In the genomic region with DNA sequence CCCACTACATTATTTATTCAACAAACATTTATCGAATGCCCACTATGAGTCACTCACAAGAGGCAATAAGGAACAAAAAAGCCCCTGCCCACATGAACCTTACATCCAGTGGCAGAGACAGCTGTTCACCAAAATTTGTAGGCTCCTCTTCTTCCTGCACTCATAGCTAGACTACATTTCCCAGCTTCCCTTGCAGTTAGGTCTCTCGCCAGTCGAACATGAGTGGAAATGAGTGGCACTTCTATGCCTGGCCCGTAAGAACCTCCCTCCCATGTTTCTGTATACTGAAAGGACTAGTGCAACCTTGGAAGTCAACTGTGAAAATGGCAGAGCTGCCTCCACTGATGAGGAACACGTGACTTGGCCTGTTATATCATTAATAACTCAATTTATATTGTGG, we compare ENCODE assay signal across 1 cellular context.
TF ChIP-seq lines count a peak whose summit lies in the region.

No MANE protein-coding gene starts in this region.

TF ChIP-seq in GM12878, 131 proteins besides CTCF, POLR2A, EP300 and RAD21:
- TF ChIP-seq SIX5 (IDR thresholded peaks at IDR 0.05; ENCODE audit: low read depth, low read length, severe bottlenecking): peak; percentile 35
- TF ChIP-seq, protein P1, sequence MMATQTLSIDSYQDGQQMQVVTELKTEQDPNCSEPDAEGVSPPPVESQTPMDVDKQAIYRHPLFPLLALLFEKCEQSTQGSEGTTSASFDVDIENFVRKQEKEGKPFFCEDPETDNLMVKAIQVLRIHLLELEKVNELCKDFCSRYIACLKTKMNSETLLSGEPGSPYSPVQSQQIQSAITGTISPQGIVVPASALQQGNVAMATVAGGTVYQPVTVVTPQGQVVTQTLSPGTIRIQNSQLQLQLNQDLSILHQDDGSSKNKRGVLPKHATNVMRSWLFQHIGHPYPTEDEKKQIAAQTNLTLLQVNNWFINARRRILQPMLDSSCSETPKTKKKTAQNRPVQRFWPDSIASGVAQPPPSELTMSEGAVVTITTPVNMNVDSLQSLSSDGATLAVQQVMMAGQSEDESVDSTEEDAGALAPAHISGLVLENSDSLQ (IDR thresholded peaks at IDR 0.05): peak; percentile 42; the same call in 1 of the 2 replicates
- no peak for TF ChIP-seq NR2C2 (IDR thresholded peaks at IDR 0.05; ENCODE audit: borderline replicate concordance, control insufficient read depth, insufficient read length, low read depth)
